In genomic region chr5:179868541-179868940, GRCh38 we compare ENCODE assay signal across 24 cellular contexts. TPM values are rescaled to one million over a fixed set of nuclear protein-coding genes. Genes with fewer than 3 reads are reported as not detected.
A peak's percentile ranks its signal among the peaks of the same experiment; 100 is the strongest.
DNase-seq lines count a peak whose midpoint lies in the region; ATAC-seq and TF ChIP-seq lines count a peak whose summit lies in the region.
"Had no signal": no experiment of that assay in that cellular context is flagged by ENCODE, and none has a peak within 500 bp of the region (broad histone marks: within the 10 kb centered on the region; RNA-seq: fewer than 3 reads in every experiment).

No MANE protein-coding gene starts in this region.

- H3K4me1 Mint-ChIP-seq in activated T-cell treated with anti-CD3 and anti-CD28 coated beads, Interleukin-2, amount 50 U/mL, for 24 hours (ENCODE audit: low read depth), result peaks cover 7% of the 10 kb centered on the region
- H3K4me1 Mint-ChIP-seq in activated T-cell treated with anti-CD3 and anti-CD28 coated beads, Interleukin-2, amount 50 U/mL, for 4 hours (ENCODE audit: low read depth), result peaks cover 2% of the 10 kb centered on the region
- no peaks in the 10 kb centered on the region for H3K4me1 Mint-ChIP-seq in activated T-helper 17 cell treated with anti-CD3 and anti-CD28 coated beads, Interleukin-2, amount 50 U/mL, for 72 hours
- H3K4me1 Mint-ChIP-seq in memory B cell, result peaks cover 11% of the 10 kb centered on the region

- no peak for DNase-seq in activated T-cell treated with anti-CD3 and anti-CD28 coated beads, Interleukin-2, amount 50 U/mL, for 24 hours
- no peak for DNase-seq in activated T-cell treated with anti-CD3 and anti-CD28 coated beads, Interleukin-2, amount 50 U/mL, for 4 hours
- DNase-seq in memory B cell (ENCODE audit: low spot score in 2 of 2), result no peak
- DNase-seq in pons (ENCODE audit: low spot score), result no peak
- DNase-seq in stimulated activated CD8-positive, alpha-beta memory T cell treated with anti-CD3 and anti-CD28 coated beads, Interleukin-4, amount 100 ng/mL, for 48 hours, result no peak
- DNase-seq in tibial nerve (ENCODE audit: low spot score in 2 of 2), result no peak
- DNase-seq: activated CD4-positive, alpha-beta memory T cell treated with anti-CD3 and anti-CD28 coated beads for 36 hours; activated CD4-positive, CD25-positive, alpha-beta regulatory T cell treated with anti-CD3 and anti-CD28 coated beads, Interleukin-2, amount 50 U/mL, for 72 hours; CD8-positive, alpha-beta T cell; colonic mucosa; KG1; NCI-H1105; NCI-H187 treated with DMSO at 0.1 percent for 48 hours; NCI-H2171 treated with DMSO at 0.1 percent for 48 hours; NCI-H510A; stimulated activated naive CD4-positive, alpha-beta T cell treated with Interleukin-2 at 50 U/mL for 16 hours had no signal

- H3K9me3 Mint-ChIP-seq in activated T-cell treated with anti-CD3 and anti-CD28 coated beads, Interleukin-2, amount 50 U/mL, for 24 hours, result no peaks in the 10 kb centered on the region
- no peaks in the 10 kb centered on the region for H3K9me3 Mint-ChIP-seq in activated T-cell treated with anti-CD3 and anti-CD28 coated beads, Interleukin-2, amount 50 U/mL, for 4 hours
- no peaks in the 10 kb centered on the region for H3K9me3 Mint-ChIP-seq in activated T-helper 17 cell treated with anti-CD3 and anti-CD28 coated beads, Interleukin-2, amount 50 U/mL, for 72 hours
- no peaks in the 10 kb centered on the region for H3K9me3 Mint-ChIP-seq in memory B cell
- H3K9me3 Mint-ChIP-seq: activated CD4-positive, alpha-beta memory T cell treated with anti-CD3 and anti-CD28 coated beads for 36 hours; activated naive CD4-positive, alpha-beta T cell treated with anti-CD3 and anti-CD28 coated beads, Interleukin-2, amount 50 U/mL, for 24 hours; activated T-helper 1 cell treated with anti-CD3 and anti-CD28 coated beads, Interleukin-12 subunit alpha, Interleukin-12 subunit beta, Interleukin-2, Interleukin-4 antibody, amounts not matched to agents 30 ng/mL and 10 ng/mL and 1 ng/mL, durations not matched to agents 14 hours and 24 hours and 36 hours; CD8-positive, alpha-beta T cell; natural killer cell treated with Interleukin-12 subunit alpha and Interleukin-12 subunit beta and Interleukin-15 and Interleukin-18, amount 100 ng/mL, for 72 hours; T-helper 1 cell treated with Interleukin-12 subunit alpha and Interleukin-12 subunit beta and Interleukin-4 antibody, amounts not matched to agents 30 μg/mL and 1 μg/mL, for 36 hours had no signal

- H3K36me3 Mint-ChIP-seq in activated T-cell treated with anti-CD3 and anti-CD28 coated beads, Interleukin-2, amount 50 U/mL, for 24 hours (ENCODE audit: low read depth), result peaks cover 84% of the 10 kb centered on the region
- peaks cover 10% of the 10 kb centered on the region for H3K36me3 Mint-ChIP-seq in activated T-cell treated with anti-CD3 and anti-CD28 coated beads, Interleukin-2, amount 50 U/mL, for 4 hours (ENCODE audit: insufficient read depth)
- peaks cover 44% of the 10 kb centered on the region for H3K36me3 Mint-ChIP-seq in activated T-helper 17 cell treated with anti-CD3 and anti-CD28 coated beads, Interleukin-2, amount 50 U/mL, for 72 hours (ENCODE audit: low read depth)
- H3K36me3 Mint-ChIP-seq in memory B cell, result peaks cover 15% of the 10 kb centered on the region
- H3K36me3 Mint-ChIP-seq: natural killer cell treated with Interleukin-12 subunit alpha and Interleukin-12 subunit beta and Interleukin-15 and Interleukin-18, amount 100 ng/mL, for 72 hours had no signal

- TF ChIP-seq POLR2A in tibial nerve (IDR thresholded peaks at IDR 0.05), result no peak

- no peaks in the 10 kb centered on the region for H3K27me3 ChIP-seq in BLaER1 treated with 17β-estradiol and CSF1 and Interleukin-3, amounts not matched to agents 10 nM and 100 nM
- no peaks in the 10 kb centered on the region for H3K27me3 ChIP-seq in tibial nerve
- H3K27me3 ChIP-seq: colonic mucosa had no signal

- peak overlapping the region in 1 of 11 experiments; percentile 77; a peak in 2 of 22 replicates for H3K27ac ChIP-seq in BLaER1 treated with 17β-estradiol and CSF1 and Interleukin-3, amounts not matched to agents 10 nM and 100 nM
- no peak overlapping the region for H3K27ac ChIP-seq in tibial nerve
- H3K27ac ChIP-seq: colonic mucosa, skin epidermis, thoracic aorta had no signal

- H3K4me3 ChIP-seq in BLaER1 treated with 17β-estradiol and CSF1 and Interleukin-3, amounts not matched to agents 10 nM and 100 nM, result no peak overlapping the region
- no peak overlapping the region for H3K4me3 ChIP-seq in tibial nerve
- H3K4me3 ChIP-seq: colonic mucosa, skin epidermis, thoracic aorta had no signal

- H3K4me3 Mint-ChIP-seq in activated T-cell treated with anti-CD3 and anti-CD28 coated beads, Interleukin-2, amount 50 U/mL, for 24 hours, result no peak overlapping the region
- no peak overlapping the region for H3K4me3 Mint-ChIP-seq in activated T-cell treated with anti-CD3 and anti-CD28 coated beads, Interleukin-2, amount 50 U/mL, for 4 hours
- H3K4me3 Mint-ChIP-seq in activated T-helper 17 cell treated with anti-CD3 and anti-CD28 coated beads, Interleukin-2, amount 50 U/mL, for 72 hours, result no peak overlapping the region
- no peak overlapping the region for H3K4me3 Mint-ChIP-seq in memory B cell
- H3K4me3 Mint-ChIP-seq: activated CD4-positive, alpha-beta memory T cell treated with anti-CD3 and anti-CD28 coated beads for 36 hours; activated naive CD4-positive, alpha-beta T cell treated with anti-CD3 and anti-CD28 coated beads, Interleukin-2, amount 50 U/mL, for 24 hours; activated T-helper 1 cell treated with anti-CD3 and anti-CD28 coated beads, Interleukin-12 subunit alpha, Interleukin-12 subunit beta, Interleukin-2, Interleukin-4 antibody, amounts not matched to agents 30 ng/mL and 10 ng/mL and 1 ng/mL, durations not matched to agents 14 hours and 24 hours and 36 hours; CD8-positive, alpha-beta T cell; natural killer cell treated with Interleukin-12 subunit alpha and Interleukin-12 subunit beta and Interleukin-15 and Interleukin-18, amount 100 ng/mL, for 72 hours; T-helper 1 cell treated with Interleukin-12 subunit alpha and Interleukin-12 subunit beta and Interleukin-4 antibody, amounts not matched to agents 30 μg/mL and 1 μg/mL, for 36 hours had no signal

- H3K4me2 ChIP-seq in BLaER1 treated with 17β-estradiol and CSF1 and Interleukin-3, amounts not matched to agents 10 nM and 100 nM, result peak overlapping the region; percentile 4 to 87 (median 56); a peak in 14 of 22 replicates

- peaks cover 0 to 4% (median 0%) of the 10 kb centered on the region in 11 experiments; a peak in 3 of 22 replicates for H3K9me3 ChIP-seq in BLaER1 treated with 17β-estradiol and CSF1 and Interleukin-3, amounts not matched to agents 10 nM and 100 nM (replicated peaks in 1 of 11)
- H3K9me3 ChIP-seq in tibial nerve, result no peaks in the 10 kb centered on the region
- H3K9me3 ChIP-seq: colonic mucosa, thoracic aorta had no signal

- H3K36me3 ChIP-seq in BLaER1 treated with 17β-estradiol and CSF1 and Interleukin-3, amounts not matched to agents 10 nM and 100 nM, result peaks cover 75 to 96% (median 89%) of the 10 kb centered on the region in 11 experiments
- peaks cover 2 to 97% (median 8%) of the 10 kb centered on the region in 3 donors for H3K36me3 ChIP-seq in tibial nerve

- ATAC-seq in activated T-cell treated with anti-CD3 and anti-CD28 coated beads, Interleukin-2, amount 50 U/mL, for 4 hours, result no peak
- no peak for ATAC-seq in activated T-helper 17 cell treated with anti-CD3 and anti-CD28 coated beads, Interleukin-2, amount 50 U/mL, for 72 hours (replicated peaks)
- no peak for ATAC-seq in memory B cell (ENCODE audit: low read depth)
- ATAC-seq: CD8-positive, alpha-beta T cell; natural killer cell treated with Interleukin-12 subunit alpha and Interleukin-12 subunit beta and Interleukin-15 and Interleukin-18, amount 100 ng/mL, for 72 hours had no signal

- no peaks in the 10 kb centered on the region for H3K27me3 Mint-ChIP-seq in activated T-cell treated with anti-CD3 and anti-CD28 coated beads, Interleukin-2, amount 50 U/mL, for 24 hours
- no peaks in the 10 kb centered on the region for H3K27me3 Mint-ChIP-seq in activated T-cell treated with anti-CD3 and anti-CD28 coated beads, Interleukin-2, amount 50 U/mL, for 4 hours (ENCODE audit: low read depth)
- no peaks in the 10 kb centered on the region for H3K27me3 Mint-ChIP-seq in activated T-helper 17 cell treated with anti-CD3 and anti-CD28 coated beads, Interleukin-2, amount 50 U/mL, for 72 hours
- H3K27me3 Mint-ChIP-seq in memory B cell, result no peaks in the 10 kb centered on the region
- H3K27me3 Mint-ChIP-seq: activated CD4-positive, alpha-beta memory T cell treated with anti-CD3 and anti-CD28 coated beads for 36 hours; activated naive CD4-positive, alpha-beta T cell treated with anti-CD3 and anti-CD28 coated beads, Interleukin-2, amount 50 U/mL, for 24 hours; natural killer cell treated with Interleukin-12 subunit alpha and Interleukin-12 subunit beta and Interleukin-15 and Interleukin-18, amount 100 ng/mL, for 72 hours had no signal

- TF ChIP-seq EP300 in tibial nerve (IDR thresholded peaks at IDR 0.05), result no peak

- H3K27ac Mint-ChIP-seq in activated T-cell treated with anti-CD3 and anti-CD28 coated beads, Interleukin-2, amount 50 U/mL, for 24 hours, result peak overlapping the region; percentile 64
- peak overlapping the region; percentile 28 for H3K27ac Mint-ChIP-seq in activated T-helper 17 cell treated with anti-CD3 and anti-CD28 coated beads, Interleukin-2, amount 50 U/mL, for 72 hours
- peak overlapping the region; percentile 41 for H3K27ac Mint-ChIP-seq in memory B cell
- H3K27ac Mint-ChIP-seq: activated CD4-positive, alpha-beta memory T cell treated with anti-CD3 and anti-CD28 coated beads for 36 hours; activated naive CD4-positive, alpha-beta T cell treated with anti-CD3 and anti-CD28 coated beads, Interleukin-2, amount 50 U/mL, for 24 hours; activated T-helper 1 cell treated with anti-CD3 and anti-CD28 coated beads, Interleukin-12 subunit alpha, Interleukin-12 subunit beta, Interleukin-2, Interleukin-4 antibody, amounts not matched to agents 30 ng/mL and 10 ng/mL and 1 ng/mL, durations not matched to agents 14 hours and 24 hours and 36 hours; CD8-positive, alpha-beta T cell; T-helper 1 cell treated with Interleukin-12 subunit alpha and Interleukin-12 subunit beta and Interleukin-4 antibody, amounts not matched to agents 30 μg/mL and 1 μg/mL, for 36 hours had no signal

- peak overlapping the region in 3 of 11 experiments; percentile 9 to 60 (median 13); a peak in 1 of 22 replicates for H3K9ac ChIP-seq in BLaER1 treated with 17β-estradiol and CSF1 and Interleukin-3, amounts not matched to agents 10 nM and 100 nM

- peaks cover 27 to 44% (median 38%) of the 10 kb centered on the region in 10 experiments for H3K4me1 ChIP-seq in BLaER1 treated with 17β-estradiol and CSF1 and Interleukin-3, amounts not matched to agents 10 nM and 100 nM
- peaks cover 0 to 13% (median 0%) of the 10 kb centered on the region in 4 donors for H3K4me1 ChIP-seq in tibial nerve
- H3K4me1 ChIP-seq: colonic mucosa had no signal

- WGBS in tibial nerve, 2 donors, result 94 to 98% methylated on average over 12 to 14 of the region's 14 CpGs

- no peak for TF ChIP-seq CTCF in tibial nerve (IDR thresholded peaks at IDR 0.05)

- peaks cover 0 to 51% (median 0%) of the 10 kb centered on the region in 11 experiments; a peak in 10 of 22 replicates for H4K20me1 ChIP-seq in BLaER1 treated with 17β-estradiol and CSF1 and Interleukin-3, amounts not matched to agents 10 nM and 100 nM

RNA-seq across cellular contexts. Expression of gene MRNIP, which starts 9.9 kb away (rescaled TPM):
- 10 to 100 TPM; 14.9 to 16.1 (median 16.0) TPM for total RNA-seq in activated T-cell treated with anti-CD3 and anti-CD28 coated beads, Interleukin-2, amount 50 U/mL, for 4 hours
- total RNA-seq in activated T-helper 17 cell treated with anti-CD3 and anti-CD28 coated beads, Interleukin-2, amount 50 U/mL, for 72 hours, result 10 to 100 TPM; 17.4 to 35.2 TPM
- total RNA-seq in tibial nerve, result 10 to 100 TPM; 48.5 to 82.4 (median 63.2) TPM

RNA-seq across cellular contexts. Expression of gene TBC1D9B, which starts 39.2 kb away (rescaled TPM):
- 10 to 100 TPM; 82.7 to 91.8 (median 88.6) TPM for total RNA-seq in activated T-cell treated with anti-CD3 and anti-CD28 coated beads, Interleukin-2, amount 50 U/mL, for 4 hours
- total RNA-seq in activated T-helper 17 cell treated with anti-CD3 and anti-CD28 coated beads, Interleukin-2, amount 50 U/mL, for 72 hours, result 100 to 1,000 TPM in 1 of 2 donors, 10 to 100 TPM in 1; 96.5 to 116 TPM
- 100 to 1,000 TPM; 115 to 210 (median 168) TPM for total RNA-seq in tibial nerve

RNA-seq across cellular contexts. Expression of gene SQSTM1, which starts 47.8 kb away (rescaled TPM):
- total RNA-seq in activated T-cell treated with anti-CD3 and anti-CD28 coated beads, Interleukin-2, amount 50 U/mL, for 4 hours, result 100 to 1,000 TPM; 109 to 141 (median 111) TPM
- 100 to 1,000 TPM; 130 to 188 TPM for total RNA-seq in activated T-helper 17 cell treated with anti-CD3 and anti-CD28 coated beads, Interleukin-2, amount 50 U/mL, for 72 hours
- total RNA-seq in tibial nerve, result 100 to 1,000 TPM; 408 to 463 (median 452) TPM
